In the genomic region with DNA sequence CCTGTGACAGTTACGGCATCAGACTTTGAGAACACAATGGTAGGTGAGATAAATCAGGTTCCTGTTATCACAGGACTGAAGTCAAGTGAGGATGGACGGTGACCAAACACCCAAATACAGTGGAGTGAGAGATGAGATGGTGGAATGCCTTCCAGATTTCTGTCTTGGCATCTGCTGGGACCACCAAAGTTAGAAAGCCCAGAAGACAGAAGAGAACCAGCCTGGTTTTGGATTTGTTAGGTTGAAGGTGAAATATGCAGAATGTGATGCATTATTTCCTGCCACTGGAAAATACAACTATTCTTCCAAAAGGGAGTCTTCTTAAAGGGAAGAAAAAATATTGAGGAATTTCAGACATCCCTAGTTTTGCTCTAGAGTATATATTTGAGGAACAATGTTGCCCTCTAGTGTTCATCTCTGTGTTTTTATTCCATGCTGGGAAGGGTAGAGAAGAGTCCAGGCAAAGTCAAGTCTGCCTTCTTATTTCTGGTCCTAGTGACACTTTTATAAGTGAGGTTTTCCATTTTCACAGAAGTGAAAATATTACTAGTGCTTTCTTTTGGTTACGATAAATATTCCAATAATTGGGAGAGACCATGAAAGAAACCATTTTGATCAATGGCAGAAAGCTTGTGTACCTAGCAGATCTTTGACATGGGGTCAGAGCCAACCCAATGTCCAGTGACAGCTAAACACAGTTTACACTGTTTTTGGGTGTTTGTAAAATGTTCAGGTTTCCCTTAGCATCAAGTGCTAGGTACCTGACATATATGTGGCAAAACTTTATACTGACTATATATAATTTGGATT, we compare ENCODE assay signal across 8 cellular contexts.
A peak's percentile ranks its signal among the peaks of the same experiment; 100 is the strongest.
DNase-seq lines count a peak whose midpoint lies in the region; ATAC-seq and TF ChIP-seq lines count a peak whose summit lies in the region.

No MANE protein-coding gene starts in this region.

- H3K9me2 ChIP-seq in OCI-LY1 (ENCODE audit: low read depth, low read length): no peaks in the 10 kb centered on the region

- no peak overlapping the region for H3K4me2 ChIP-seq in OCI-LY1 (ENCODE audit: low read length)

- intact Hi-C loops in lower lobe of right lung (cut with DNase I): no loop called here

- H3K27ac ChIP-seq in AG04450 (ENCODE audit: low read depth, low read length): no peak overlapping the region
- H3K27ac ChIP-seq in OCI-LY1 (ENCODE audit: low read depth, low read length, poor library complexity, severe bottlenecking): no peak overlapping the region
- H3K27ac ChIP-seq in lower lobe of right lung: no peak overlapping the region

- H4K20me1 ChIP-seq in OCI-LY1 (ENCODE audit: insufficient read depth, low read length): no peaks in the 10 kb centered on the region

- no peaks in the 10 kb centered on the region for H3K27me3 ChIP-seq in AG04450 (ENCODE audit: control insufficient read depth, insufficient read depth, low read length)
- H3K27me3 ChIP-seq in OCI-LY1 (ENCODE audit: insufficient read depth, low read length): no peaks in the 10 kb centered on the region
- H3K27me3 ChIP-seq in lower lobe of right lung (ENCODE audit: low read depth): no peaks in the 10 kb centered on the region

- no peaks in the 10 kb centered on the region for H3K36me3 ChIP-seq in OCI-LY1 (ENCODE audit: insufficient read depth, low read length)
- H3K36me3 ChIP-seq in lower lobe of right lung: no peaks in the 10 kb centered on the region

- H3K4me3 ChIP-seq in AG04450 (ENCODE audit: low read depth, low read length): no peak overlapping the region
- H3K4me3 ChIP-seq in OCI-LY1 (ENCODE audit: low read depth, low read length, poor library complexity, severe bottlenecking): no peak overlapping the region
- H3K4me3 ChIP-seq in lower lobe of right lung: no peak overlapping the region

- H2AFZ ChIP-seq in OCI-LY1 (ENCODE audit: low read length): no peak overlapping the region

- H3K9me3 ChIP-seq in AG04450 (ENCODE audit: control insufficient read depth, insufficient read depth, low read length) (peaks cover 4% of the 10 kb centered on the region), OCI-LY1 (ENCODE audit: low read length) (no peaks in the 10 kb centered on the region), lower lobe of right lung (no peaks in the 10 kb centered on the region)

- H3K4me1 ChIP-seq in OCI-LY1 (ENCODE audit: insufficient read depth, low read length, severe bottlenecking) (no peaks in the 10 kb centered on the region), lower lobe of right lung (peaks cover 15% of the 10 kb centered on the region)

- TF ChIP-seq CTCF in AG04450 (IDR thresholded peaks at IDR 0.05; ENCODE audit: low read depth, low read length): peak; percentile 68
- TF ChIP-seq CTCF in OCI-LY1 (IDR thresholded peaks at IDR 0.05; ENCODE audit: low read length): peak; percentile 72
- peak; percentile 73 for TF ChIP-seq CTCF in lower lobe of right lung (IDR thresholded peaks at IDR 0.05)

- ATAC-seq in GM18511 (IDR thresholded peaks at IDR 0.05; ENCODE audit: unreplicated experiment): peak; percentile 79
- peak; percentile 78 to 88 for ATAC-seq in lower lobe of right lung
- ATAC-seq in GM19467 (IDR thresholded peaks at IDR 0.05; ENCODE audit: unreplicated experiment): no peak

- POLR2A ChIA-PET in AG04450 (lab: Yijun Ruan, JAX): no interaction called here

- CTCF ChIA-PET in AG04450 (lab: Charles Lee): interaction anchor here (0.5 to 4.6 kb wide), 17 partner anchors 8 to 766 kb away, joined by 3 to 63 read pairs (median 4); no protein-coding TSS in a partner anchor

- peak; percentile 42 for DNase-seq in AG04450 (ENCODE audit: low read depth, low spot score)
- peak; percentile 31 for DNase-seq in HuH-7 (ENCODE audit: low spot score)
- DNase-seq in dedifferentiated amniotic fluid mesenchymal stem cell (ENCODE audit: extremely low spot score): peak; percentile 90
- DNase-seq in lower lobe of right lung: no peak
- DNase-seq in mucosa of gallbladder (ENCODE audit: low spot score): no peak

- no peak overlapping the region for H3K9ac ChIP-seq in OCI-LY1 (ENCODE audit: low read length)

- no peaks in the 10 kb centered on the region for H3K79me2 ChIP-seq in OCI-LY1 (ENCODE audit: insufficient read depth, low read length)

- H3F3A ChIP-seq in OCI-LY1 (ENCODE audit: insufficient read depth, low read length): no peaks in the 10 kb centered on the region

Comparison
In these comparisons a context has a peak if more than half of its experiments do, and no peak if none do; other contexts are left out.
1. DNase-seq: peak in AG04450 (single experiment), HuH-7 (single experiment) and dedifferentiated amniotic fluid mesenchymal stem cell (single experiment); none in lower lobe of right lung (single experiment) and mucosa of gallbladder (single experiment).
2. Peak in every context shown above with its lines, with median percentiles within 50 percentile points of each other: CTCF ChIP-seq.